2 cellular contexts compared by ENCODE assay signal in genomic region chr7:131359136-131359776, GRCh38.
TF ChIP-seq lines count a peak whose summit lies in the region.

No MANE protein-coding gene starts in this region.

TF ChIP-seq in GM23338, 12 proteins besides CTCF, POLR2A, EP300 and RAD21:
- TF ChIP-seq CREB1 (CRISPR knock-in tag; IDR thresholded peaks at IDR 0.05; ENCODE audit: low read depth) = no peak
- no peak for TF ChIP-seq POLR2AphosphoS5 (IDR thresholded peaks at IDR 0.05; ENCODE audit: low read depth)
- no peak for TF ChIP-seq STAT1 (IDR thresholded peaks at IDR 0.05; ENCODE audit: unreplicated experiment)
- TF ChIP-seq EZH2phosphoT487 (IDR thresholded peaks at IDR 0.05; ENCODE audit: unreplicated experiment) = no peak
- TF ChIP-seq NANOG (IDR thresholded peaks at IDR 0.05; ENCODE audit: borderline replicate concordance) = no peak
- no peak for TF ChIP-seq ZNF114 (CRISPR knock-in tag; IDR thresholded peaks at IDR 0.05)
- no peak for TF ChIP-seq ZNF462 (CRISPR knock-in tag; IDR thresholded peaks at IDR 0.05)
- TF ChIP-seq, protein P1, sequence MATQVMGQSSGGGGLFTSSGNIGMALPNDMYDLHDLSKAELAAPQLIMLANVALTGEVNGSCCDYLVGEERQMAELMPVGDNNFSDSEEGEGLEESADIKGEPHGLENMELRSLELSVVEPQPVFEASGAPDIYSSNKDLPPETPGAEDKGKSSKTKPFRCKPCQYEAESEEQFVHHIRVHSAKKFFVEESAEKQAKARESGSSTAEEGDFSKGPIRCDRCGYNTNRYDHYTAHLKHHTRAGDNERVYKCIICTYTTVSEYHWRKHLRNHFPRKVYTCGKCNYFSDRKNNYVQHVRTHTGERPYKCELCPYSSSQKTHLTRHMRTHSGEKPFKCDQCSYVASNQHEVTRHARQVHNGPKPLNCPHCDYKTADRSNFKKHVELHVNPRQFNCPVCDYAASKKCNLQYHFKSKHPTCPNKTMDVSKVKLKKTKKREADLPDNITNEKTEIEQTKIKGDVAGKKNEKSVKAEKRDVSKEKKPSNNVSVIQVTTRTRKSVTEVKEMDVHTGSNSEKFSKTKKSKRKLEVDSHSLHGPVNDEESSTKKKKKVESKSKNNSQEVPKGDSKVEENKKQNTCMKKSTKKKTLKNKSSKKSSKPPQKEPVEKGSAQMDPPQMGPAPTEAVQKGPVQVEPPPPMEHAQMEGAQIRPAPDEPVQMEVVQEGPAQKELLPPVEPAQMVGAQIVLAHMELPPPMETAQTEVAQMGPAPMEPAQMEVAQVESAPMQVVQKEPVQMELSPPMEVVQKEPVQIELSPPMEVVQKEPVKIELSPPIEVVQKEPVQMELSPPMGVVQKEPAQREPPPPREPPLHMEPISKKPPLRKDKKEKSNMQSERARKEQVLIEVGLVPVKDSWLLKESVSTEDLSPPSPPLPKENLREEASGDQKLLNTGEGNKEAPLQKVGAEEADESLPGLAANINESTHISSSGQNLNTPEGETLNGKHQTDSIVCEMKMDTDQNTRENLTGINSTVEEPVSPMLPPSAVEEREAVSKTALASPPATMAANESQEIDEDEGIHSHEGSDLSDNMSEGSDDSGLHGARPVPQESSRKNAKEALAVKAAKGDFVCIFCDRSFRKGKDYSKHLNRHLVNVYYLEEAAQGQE (IDR thresholded peaks at IDR 0.05; ENCODE audit: unreplicated experiment) = no peak
- TF ChIP-seq, protein P2, sequence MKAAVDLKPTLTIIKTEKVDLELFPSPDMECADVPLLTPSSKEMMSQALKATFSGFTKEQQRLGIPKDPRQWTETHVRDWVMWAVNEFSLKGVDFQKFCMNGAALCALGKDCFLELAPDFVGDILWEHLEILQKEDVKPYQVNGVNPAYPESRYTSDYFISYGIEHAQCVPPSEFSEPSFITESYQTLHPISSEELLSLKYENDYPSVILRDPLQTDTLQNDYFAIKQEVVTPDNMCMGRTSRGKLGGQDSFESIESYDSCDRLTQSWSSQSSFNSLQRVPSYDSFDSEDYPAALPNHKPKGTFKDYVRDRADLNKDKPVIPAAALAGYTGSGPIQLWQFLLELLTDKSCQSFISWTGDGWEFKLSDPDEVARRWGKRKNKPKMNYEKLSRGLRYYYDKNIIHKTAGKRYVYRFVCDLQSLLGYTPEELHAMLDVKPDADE (IDR thresholded peaks at IDR 0.05) = no peak
- TF ChIP-seq JUNB (IDR thresholded peaks at IDR 0.05; ENCODE audit: unreplicated experiment) = no peak
- no peak for TF ChIP-seq ZNF331 (CRISPR knock-in tag; IDR thresholded peaks at IDR 0.05; ENCODE audit: low read depth)
- TF ChIP-seq EZH2 (IDR thresholded peaks at IDR 0.05; ENCODE audit: low read depth, unreplicated experiment) = no peak

TF ChIP-seq in K562, 482 proteins besides CTCF, POLR2A, EP300 and RAD21:
- TF ChIP-seq BHLHE40 (IDR thresholded peaks at IDR 0.05; ENCODE audit: low read length) = no peak
- no peak for TF ChIP-seq PBX2 (CRISPR knock-in tag; IDR thresholded peaks at IDR 0.05; ENCODE audit: low read depth)
- peak; percentile 49; the same call in 1 of the 2 replicates for TF ChIP-seq PBX2 (tag; conservative IDR thresholded peaks at IDR 0.05; ENCODE audit: low read depth)
- TF ChIP-seq HBP1 (CRISPR knock-in tag; IDR thresholded peaks at IDR 0.05) = no peak
- no peak for TF ChIP-seq ETS2 (tag; IDR thresholded peaks at IDR 0.05; ENCODE audit: borderline replicate concordance, poor library complexity, severe bottlenecking)
- TF ChIP-seq NR4A1 (CRISPR knock-in tag; IDR thresholded peaks at IDR 0.05) = no peak
- no peak for TF ChIP-seq NR4A1 (tag; IDR thresholded peaks at IDR 0.05)
- TF ChIP-seq, protein P3, sequence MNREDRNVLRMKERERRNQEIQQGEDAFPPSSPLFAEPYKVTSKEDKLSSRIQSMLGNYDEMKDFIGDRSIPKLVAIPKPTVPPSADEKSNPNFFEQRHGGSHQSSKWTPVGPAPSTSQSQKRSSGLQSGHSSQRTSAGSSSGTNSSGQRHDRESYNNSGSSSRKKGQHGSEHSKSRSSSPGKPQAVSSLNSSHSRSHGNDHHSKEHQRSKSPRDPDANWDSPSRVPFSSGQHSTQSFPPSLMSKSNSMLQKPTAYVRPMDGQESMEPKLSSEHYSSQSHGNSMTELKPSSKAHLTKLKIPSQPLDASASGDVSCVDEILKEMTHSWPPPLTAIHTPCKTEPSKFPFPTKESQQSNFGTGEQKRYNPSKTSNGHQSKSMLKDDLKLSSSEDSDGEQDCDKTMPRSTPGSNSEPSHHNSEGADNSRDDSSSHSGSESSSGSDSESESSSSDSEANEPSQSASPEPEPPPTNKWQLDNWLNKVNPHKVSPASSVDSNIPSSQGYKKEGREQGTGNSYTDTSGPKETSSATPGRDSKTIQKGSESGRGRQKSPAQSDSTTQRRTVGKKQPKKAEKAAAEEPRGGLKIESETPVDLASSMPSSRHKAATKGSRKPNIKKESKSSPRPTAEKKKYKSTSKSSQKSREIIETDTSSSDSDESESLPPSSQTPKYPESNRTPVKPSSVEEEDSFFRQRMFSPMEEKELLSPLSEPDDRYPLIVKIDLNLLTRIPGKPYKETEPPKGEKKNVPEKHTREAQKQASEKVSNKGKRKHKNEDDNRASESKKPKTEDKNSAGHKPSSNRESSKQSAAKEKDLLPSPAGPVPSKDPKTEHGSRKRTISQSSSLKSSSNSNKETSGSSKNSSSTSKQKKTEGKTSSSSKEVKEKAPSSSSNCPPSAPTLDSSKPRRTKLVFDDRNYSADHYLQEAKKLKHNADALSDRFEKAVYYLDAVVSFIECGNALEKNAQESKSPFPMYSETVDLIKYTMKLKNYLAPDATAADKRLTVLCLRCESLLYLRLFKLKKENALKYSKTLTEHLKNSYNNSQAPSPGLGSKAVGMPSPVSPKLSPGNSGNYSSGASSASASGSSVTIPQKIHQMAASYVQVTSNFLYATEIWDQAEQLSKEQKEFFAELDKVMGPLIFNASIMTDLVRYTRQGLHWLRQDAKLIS (CRISPR knock-in tag; IDR thresholded peaks at IDR 0.05) = no peak
- TF ChIP-seq E2F3 (CRISPR knock-in tag; IDR thresholded peaks at IDR 0.05) = no peak
- TF ChIP-seq U2AF2 (optimal IDR thresholded peaks at IDR 0.05; ENCODE audit: low read depth, low read length) = no peak
- no peak for TF ChIP-seq PPARD (CRISPR knock-in tag; IDR thresholded peaks at IDR 0.05)
- TF ChIP-seq, protein P4, sequence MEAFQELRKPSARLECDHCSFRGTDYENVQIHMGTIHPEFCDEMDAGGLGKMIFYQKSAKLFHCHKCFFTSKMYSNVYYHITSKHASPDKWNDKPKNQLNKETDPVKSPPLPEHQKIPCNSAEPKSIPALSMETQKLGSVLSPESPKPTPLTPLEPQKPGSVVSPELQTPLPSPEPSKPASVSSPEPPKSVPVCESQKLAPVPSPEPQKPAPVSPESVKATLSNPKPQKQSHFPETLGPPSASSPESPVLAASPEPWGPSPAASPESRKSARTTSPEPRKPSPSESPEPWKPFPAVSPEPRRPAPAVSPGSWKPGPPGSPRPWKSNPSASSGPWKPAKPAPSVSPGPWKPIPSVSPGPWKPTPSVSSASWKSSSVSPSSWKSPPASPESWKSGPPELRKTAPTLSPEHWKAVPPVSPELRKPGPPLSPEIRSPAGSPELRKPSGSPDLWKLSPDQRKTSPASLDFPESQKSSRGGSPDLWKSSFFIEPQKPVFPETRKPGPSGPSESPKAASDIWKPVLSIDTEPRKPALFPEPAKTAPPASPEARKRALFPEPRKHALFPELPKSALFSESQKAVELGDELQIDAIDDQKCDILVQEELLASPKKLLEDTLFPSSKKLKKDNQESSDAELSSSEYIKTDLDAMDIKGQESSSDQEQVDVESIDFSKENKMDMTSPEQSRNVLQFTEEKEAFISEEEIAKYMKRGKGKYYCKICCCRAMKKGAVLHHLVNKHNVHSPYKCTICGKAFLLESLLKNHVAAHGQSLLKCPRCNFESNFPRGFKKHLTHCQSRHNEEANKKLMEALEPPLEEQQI (IDR thresholded peaks at IDR 0.05) = no peak
- TF ChIP-seq, protein P5, sequence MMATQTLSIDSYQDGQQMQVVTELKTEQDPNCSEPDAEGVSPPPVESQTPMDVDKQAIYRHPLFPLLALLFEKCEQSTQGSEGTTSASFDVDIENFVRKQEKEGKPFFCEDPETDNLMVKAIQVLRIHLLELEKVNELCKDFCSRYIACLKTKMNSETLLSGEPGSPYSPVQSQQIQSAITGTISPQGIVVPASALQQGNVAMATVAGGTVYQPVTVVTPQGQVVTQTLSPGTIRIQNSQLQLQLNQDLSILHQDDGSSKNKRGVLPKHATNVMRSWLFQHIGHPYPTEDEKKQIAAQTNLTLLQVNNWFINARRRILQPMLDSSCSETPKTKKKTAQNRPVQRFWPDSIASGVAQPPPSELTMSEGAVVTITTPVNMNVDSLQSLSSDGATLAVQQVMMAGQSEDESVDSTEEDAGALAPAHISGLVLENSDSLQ (IDR thresholded peaks at IDR 0.05) = peak; percentile 38; the same call in 1 of the 2 replicates
- no peak for TF ChIP-seq ZNF24 (IDR thresholded peaks at IDR 0.05)
- TF ChIP-seq ASH1L (IDR thresholded peaks at IDR 0.05; ENCODE audit: borderline replicate concordance, low read depth, partially characterized antibody) = no peak
- no peak for TF ChIP-seq COPS2 (conservative IDR thresholded peaks at IDR 0.05)
- TF ChIP-seq SRF (CRISPR knock-in tag; IDR thresholded peaks at IDR 0.05) = no peak
TF ChIP-seq in K562: peak in this region for 2.
